In the genomic region with DNA sequence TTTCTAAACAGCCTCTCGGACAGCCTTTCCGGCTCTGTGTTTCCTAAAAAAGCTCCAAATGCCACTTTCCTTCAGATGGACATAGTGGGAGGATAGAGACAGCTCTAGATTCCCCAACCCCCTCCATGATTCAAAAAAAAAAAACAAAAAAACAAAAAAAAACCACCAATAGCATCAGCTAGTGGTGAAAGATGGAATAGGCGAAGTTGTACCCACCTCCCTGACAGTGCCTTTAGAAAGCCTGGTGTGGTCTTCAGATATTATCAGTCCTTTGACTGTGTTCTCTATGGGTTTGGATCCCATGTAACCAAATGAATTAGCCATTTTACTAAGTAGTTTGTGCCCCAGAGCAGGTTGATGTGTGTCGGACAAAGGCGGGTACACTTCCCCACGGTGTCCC, we compare ENCODE assay signal across 1 cellular context.
TF ChIP-seq lines count a peak whose summit lies in the region.

No MANE protein-coding gene starts in this region.

TF ChIP-seq in HCT116, 20 proteins besides CTCF, POLR2A, EP300 and RAD21 (continued from another document):
- TF ChIP-seq, protein P1, sequence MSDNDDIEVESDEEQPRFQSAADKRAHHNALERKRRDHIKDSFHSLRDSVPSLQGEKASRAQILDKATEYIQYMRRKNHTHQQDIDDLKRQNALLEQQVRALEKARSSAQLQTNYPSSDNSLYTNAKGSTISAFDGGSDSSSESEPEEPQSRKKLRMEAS (IDR thresholded peaks at IDR 0.05) = no peak
- no peak for TF ChIP-seq CEBPB (IDR thresholded peaks at IDR 0.05; ENCODE audit: low read depth)
- TF ChIP-seq, protein P2, sequence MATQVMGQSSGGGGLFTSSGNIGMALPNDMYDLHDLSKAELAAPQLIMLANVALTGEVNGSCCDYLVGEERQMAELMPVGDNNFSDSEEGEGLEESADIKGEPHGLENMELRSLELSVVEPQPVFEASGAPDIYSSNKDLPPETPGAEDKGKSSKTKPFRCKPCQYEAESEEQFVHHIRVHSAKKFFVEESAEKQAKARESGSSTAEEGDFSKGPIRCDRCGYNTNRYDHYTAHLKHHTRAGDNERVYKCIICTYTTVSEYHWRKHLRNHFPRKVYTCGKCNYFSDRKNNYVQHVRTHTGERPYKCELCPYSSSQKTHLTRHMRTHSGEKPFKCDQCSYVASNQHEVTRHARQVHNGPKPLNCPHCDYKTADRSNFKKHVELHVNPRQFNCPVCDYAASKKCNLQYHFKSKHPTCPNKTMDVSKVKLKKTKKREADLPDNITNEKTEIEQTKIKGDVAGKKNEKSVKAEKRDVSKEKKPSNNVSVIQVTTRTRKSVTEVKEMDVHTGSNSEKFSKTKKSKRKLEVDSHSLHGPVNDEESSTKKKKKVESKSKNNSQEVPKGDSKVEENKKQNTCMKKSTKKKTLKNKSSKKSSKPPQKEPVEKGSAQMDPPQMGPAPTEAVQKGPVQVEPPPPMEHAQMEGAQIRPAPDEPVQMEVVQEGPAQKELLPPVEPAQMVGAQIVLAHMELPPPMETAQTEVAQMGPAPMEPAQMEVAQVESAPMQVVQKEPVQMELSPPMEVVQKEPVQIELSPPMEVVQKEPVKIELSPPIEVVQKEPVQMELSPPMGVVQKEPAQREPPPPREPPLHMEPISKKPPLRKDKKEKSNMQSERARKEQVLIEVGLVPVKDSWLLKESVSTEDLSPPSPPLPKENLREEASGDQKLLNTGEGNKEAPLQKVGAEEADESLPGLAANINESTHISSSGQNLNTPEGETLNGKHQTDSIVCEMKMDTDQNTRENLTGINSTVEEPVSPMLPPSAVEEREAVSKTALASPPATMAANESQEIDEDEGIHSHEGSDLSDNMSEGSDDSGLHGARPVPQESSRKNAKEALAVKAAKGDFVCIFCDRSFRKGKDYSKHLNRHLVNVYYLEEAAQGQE (IDR thresholded peaks at IDR 0.05; ENCODE audit: low read depth) = no peak
- no peak for TF ChIP-seq ELF1 (IDR thresholded peaks at IDR 0.05; ENCODE audit: borderline replicate concordance, low read depth)
- no peak for TF ChIP-seq EGR1 (IDR thresholded peaks at IDR 0.05; ENCODE audit: low read depth)
- TF ChIP-seq FOSL1 (IDR thresholded peaks at IDR 0.05; ENCODE audit: low read depth) = no peak
- no peak for TF ChIP-seq ZFX (IDR thresholded peaks at IDR 0.05)
- TF ChIP-seq SP1 (IDR thresholded peaks at IDR 0.05; ENCODE audit: low read depth) = no peak
- TF ChIP-seq EZH2 (IDR thresholded peaks at IDR 0.05) = no peak
- no peak for TF ChIP-seq JUND (IDR thresholded peaks at IDR 0.05)
- no peak for TF ChIP-seq YY1 (IDR thresholded peaks at IDR 0.05; ENCODE audit: extremely low read depth, insufficient replicate concordance, low read depth, low read length)
- TF ChIP-seq SIN3A (IDR thresholded peaks at IDR 0.05; ENCODE audit: low read depth) = no peak
TF ChIP-seq in HCT116: peak in this region for 0.
